30 cellular contexts compared by ENCODE assay signal in genomic region chr3:103389356-103389755, GRCh38.
"Had no signal": no experiment of that assay in that cellular context is flagged by ENCODE, and none has a peak within 500 bp of the region (broad histone marks: within the 10 kb centered on the region; RNA-seq: fewer than 3 reads in every experiment).

No MANE protein-coding gene starts in this region.

- H3K4me2 ChIP-seq: KMS-11 had no signal

- H3K27me3 ChIP-seq: brain microvascular endothelial cell, SJCRH30 had no signal

- H3K9me3 ChIP-seq: SJCRH30 had no signal

- H3K36me3 ChIP-seq: brain microvascular endothelial cell, SJCRH30, WERI-Rb-1 had no signal

- DNase-seq: activated CD4-positive, alpha-beta memory T cell treated with anti-CD3 and anti-CD28 coated beads, Interleukin-2, amount 10 ng/mL, durations not matched to agents 7 days and 5 days; activated CD4-positive, alpha-beta T cell treated with anti-CD3 and anti-CD28 coated beads for 1 hour; activated CD4-positive, alpha-beta T cell treated with anti-CD3 and anti-CD28 coated beads for 48 hours; activated CD4-positive, CD25-positive, alpha-beta regulatory T cell; activated CD8-positive, alpha-beta memory T cell treated with anti-CD3 and anti-CD28 coated beads for 24 hours; activated CD8-positive, alpha-beta memory T cell treated with anti-CD3 and anti-CD28 coated beads, Interleukin-2, amount 10 ng/mL, durations not matched to agents 7 days and 5 days; activated CD8-positive, alpha-beta memory T cell treated with anti-CD3 and anti-CD28 coated beads, Interleukin-2, amount 50 U/mL, for 48 hours; activated effector memory CD4-positive, alpha-beta T cell treated with anti-CD3 and anti-CD28 coated beads, Interleukin-2, amount 50 U/mL, for 16 hours; activated naive CD4-positive, alpha-beta T cell; activated naive CD4-positive, alpha-beta T cell treated with anti-CD3 and anti-CD28 coated beads, Interleukin-2, amount 50 U/mL, for 16 hours; activated naive CD8-positive, alpha-beta T cell treated with anti-CD3 and anti-CD28 coated beads for 36 hours; activated T-cell treated with anti-CD3 and anti-CD28 coated beads, Interleukin-2, amount 50 U/mL, for 48 hours; amniotic stem cell; aorta; brain microvascular endothelial cell; central memory CD4-positive, alpha-beta T cell; NCI-H1092 treated with DMSO at 0.1 percent for 48 hours; NCI-H1436 treated with DMSO at 0.1 percent for 48 hours; NCI-H1694 treated with DMSO at 0.1 percent for 48 hours; NCI-H2029; NCI-H2107; NCI-H226; NCI-H446 treated with DMSO at 0.1 percent for 48 hours; NCI-H524; SHP77; SJCRH30; T1000; WERI-Rb-1 had no signal

- H3K4me3 ChIP-seq: SJCRH30, SK-N-MC had no signal

- H3K27ac ChIP-seq: brain microvascular endothelial cell, KMS-11, SJCRH30, WERI-Rb-1 had no signal

- H3K9ac ChIP-seq: KMS-11 had no signal
